ENCODE assay signal across 10 cellular contexts in genomic region chr4:9984621-9985020, GRCh38. TPM values are rescaled to one million over a fixed set of nuclear protein-coding genes. Genes with fewer than 3 reads are reported as not detected.
"Had no signal": no experiment of that assay in that cellular context is flagged by ENCODE, and none has a peak within 500 bp of the region (broad histone marks: within the 10 kb centered on the region; RNA-seq: fewer than 3 reads in every experiment).

No MANE protein-coding gene starts in this region.

- H3K4me1 ChIP-seq: HAP-1 had no signal

- H3K9ac ChIP-seq: GM23248 had no signal

- H3K4me3 ChIP-seq: GM23248, HAP-1 had no signal

- H3K4me3 Mint-ChIP-seq: HFFc6, IgD-negative memory B cell had no signal

- H3K9me3 ChIP-seq: HAP-1 had no signal

- H3K27me3 Mint-ChIP-seq: IgD-negative memory B cell had no signal

- H2AFZ ChIP-seq: GM23248 had no signal

- H3K9me3 Mint-ChIP-seq: HFFc6 had no signal

- ATAC-seq: HCT116, HepG2 had no signal

- H3K27ac ChIP-seq: GM23248, HL-60 had no signal

- H3K27ac Mint-ChIP-seq: HFFc6, IgD-negative memory B cell had no signal

- H3K4me1 Mint-ChIP-seq: IgD-negative memory B cell had no signal

- DNase-seq: GM23248, GOT3, H7, HFFc6 had no signal

- H3K36me3 ChIP-seq: HAP-1 had no signal

RNA-seq across cellular contexts. Expression of gene SLC2A9, which starts 36.7 kb away (rescaled TPM):
- total RNA-seq: H4, H7 had no signal
